1 cellular context compared by ENCODE assay signal in genomic region chr12:63066782-63067181, GRCh38.
A peak's percentile ranks its signal among the peaks of the same experiment; 100 is the strongest.
TF ChIP-seq lines count a peak whose summit lies in the region.

No MANE protein-coding gene starts in this region.

TF ChIP-seq in K562, 482 proteins besides CTCF, POLR2A, EP300 and RAD21 (continued from another document):
- TF ChIP-seq PRDM10 (IDR thresholded peaks at IDR 0.05; ENCODE audit: partially characterized antibody) = peak; percentile 78
